In genomic region chr11:32960553-32961164, GRCh38 we compare ENCODE assay signal across 8 cellular contexts. TPM values are rescaled to one million over a fixed set of nuclear protein-coding genes. Genes with fewer than 3 reads are reported as not detected.
DNase-seq lines count a peak whose midpoint lies in the region; ATAC-seq, FAIRE-seq and TF ChIP-seq lines count a peak whose summit lies in the region.

No MANE protein-coding gene starts in this region.

- peak; percentile 76 for TF ChIP-seq CTCF in left ventricle myocardium inferior (IDR thresholded peaks at IDR 0.05; ENCODE audit: borderline replicate concordance)
- TF ChIP-seq CTCF in K562 (IDR thresholded peaks at IDR 0.05 in 2 of 3, conservative IDR thresholded peaks at IDR 0.05 in 1 of 3; ENCODE audit: insufficient read depth in 2 of 3, low read depth in 1 of 3, low read length in 3 of 3) = peak in 2 of 3 experiments; percentile 42 to 79; a peak in 4 of 6 replicates
- peak; percentile 66 for TF ChIP-seq CTCF in HepG2 (CRISPR knock-in tag; IDR thresholded peaks at IDR 0.05)

- no peaks in the 10 kb centered on the region for H4K20me1 ChIP-seq in K562 (replicated peaks; ENCODE audit: control insufficient read depth, insufficient read depth, low read length)
- no peaks in the 10 kb centered on the region for H4K20me1 ChIP-seq in HepG2 (ENCODE audit: insufficient read depth, low read length)

- TF ChIP-seq RAD21 in K562 (CRISPR knock-in tag; conservative IDR thresholded peaks at IDR 0.05 in 1 of 2, IDR thresholded peaks at IDR 0.05 in 1 of 2) (peak; percentile 76 to 84), HepG2 (CRISPR knock-in tag; IDR thresholded peaks at IDR 0.05) (peak; percentile 29; the same call in 1 of the 2 replicates)

- TF ChIP-seq EP300 in K562 (IDR thresholded peaks at IDR 0.05; ENCODE audit: low read length) (no peak), HepG2 (IDR thresholded peaks at IDR 0.05; ENCODE audit: low read depth in 2 of 2, low read length in 2 of 2) (no peak), HepG2 (CRISPR knock-in tag; IDR thresholded peaks at IDR 0.05; ENCODE audit: borderline replicate concordance) (no peak)

- CTCF ChIA-PET in K562 (lab: Yijun Ruan, JAX; ENCODE audit: low intra/inter-chr PET ratio) = interaction anchor here (0.7 to 4.0 kb wide), 5 partner anchors 105 to 869 kb away, joined by 3 to 43 read pairs (median 11); no protein-coding TSS in a partner anchor
- CTCF ChIA-PET in HepG2 (lab: Yijun Ruan, JAX; ENCODE audit: low intra/inter-chr PET ratio, low total read pairs) = interaction anchor here (1.2 to 2.8 kb wide), 2 partner anchors 101 to 105 kb away, joined by 3 to 52 read pairs; no protein-coding TSS in a partner anchor

- BruUV-seq in K562 (replicated peaks; lab: Mats Ljungman, UMichigan) = no TSS peak
- no TSS peak for BruUV-seq in HepG2 (replicated peaks; lab: Mats Ljungman, UMichigan)

- WGBS in K562 (ENCODE audit: insufficient coverage, low coverage, missing lambda C conversion rate) = 6% methylated on average over 1 of the region's 1 CpG
- WGBS in HepG2 (ENCODE audit: low lambda C conversion rate) = 4% methylated on average over 1 of the region's 1 CpG

- in situ Hi-C loops in K562 (cut with MboI) (loop anchor here (25.0 kb wide), 1 partner anchor 377 kb away; no protein-coding TSS in a partner anchor), HepG2 (cut with HindIII; ENCODE audit: extremely low pct_ligation_motif_present, low pct_unique_long_range_greater_than_20kb) (loop anchor here (5.0 kb wide), 1 partner anchor 102 kb away; no protein-coding TSS in a partner anchor)

- H3K9me3 ChIP-seq in left ventricle myocardium inferior (replicated peaks) (no peaks in the 10 kb centered on the region), K562 (replicated peaks; ENCODE audit: control insufficient read depth, insufficient read depth, low read depth, low read length) (no peaks in the 10 kb centered on the region), HepG2 (ENCODE audit: low read length) (no peaks in the 10 kb centered on the region)

- no peak overlapping the region for H3K27ac ChIP-seq in left ventricle myocardium inferior (replicated peaks)
- no peak overlapping the region for H3K27ac ChIP-seq in K562 (ENCODE audit: extremely low read depth, low read depth, low read length)
- no peak overlapping the region for H3K27ac ChIP-seq in HepG2 (ENCODE audit: extremely low read length, insufficient read depth, low read length)

- intact Hi-C loops in left ventricle myocardium inferior (cut with micrococcal nuclease) (loop anchor here (5.0 kb wide), 1 partner anchor 107 kb away; no protein-coding TSS in a partner anchor), left ventricle myocardium superior (cut with micrococcal nuclease) (loop anchor here (10.0 kb wide), 1 partner anchor 104 kb away; no protein-coding TSS in a partner anchor), K562 (cut with micrococcal nuclease) (loop anchor here (1.0 to 10.0 kb wide), 5 partner anchors 76 to 722 kb away; no protein-coding TSS in a partner anchor), HepG2 (cut with micrococcal nuclease; ENCODE audit: unreplicated experiment) (loop anchor here (1.0 to 5.0 kb wide), 2 partner anchors 105 to 367 kb away; no protein-coding TSS in a partner anchor)

- H3K79me2 ChIP-seq in K562 (ENCODE audit: control insufficient read depth, insufficient read depth, low read length) (no peaks in the 10 kb centered on the region), HepG2 (ENCODE audit: insufficient read depth, low read length) (no peaks in the 10 kb centered on the region)

- H2AFZ ChIP-seq in K562 (ENCODE audit: low read depth, low read length) (no peak overlapping the region), HepG2 (ENCODE audit: low read length) (no peak overlapping the region)

- no peak overlapping the region for H3K4me2 ChIP-seq in K562 (ENCODE audit: insufficient read depth, low read length)
- H3K4me2 ChIP-seq in HepG2 (ENCODE audit: low read depth, low read length) = no peak overlapping the region

- POLR2A ChIA-PET in K562 (lab: Yijun Ruan, JAX) = no interaction called here
- POLR2A ChIA-PET in HepG2 (lab: Yijun Ruan, JAX) = no interaction called here

- no peaks in the 10 kb centered on the region for H3K9me1 ChIP-seq in K562 (ENCODE audit: control insufficient read depth, insufficient read depth, low read length)

- TF ChIP-seq POLR2A in K562 (conservative IDR thresholded peaks at IDR 0.05) (no peak), HepG2 (IDR thresholded peaks at IDR 0.05; ENCODE audit: insufficient read depth in 1 of 2, low read depth in 2 of 2, low read length in 2 of 2) (no peak)

- DNase-seq in left ventricle myocardium inferior (no peak), left ventricle myocardium superior (no peak), NCI-H2029 treated with DMSO at 0.1 percent for 48 hours (lab: John Stamatoyannopoulos, UW) (peak; percentile 33), K562 (ENCODE audit: extremely low read depth in 1 of 4, low spot score in 3 of 4) (peak in 3 of 4 experiments; percentile 6 to 55 (median 11)), HepG2 (ENCODE audit: low spot score) (peak; percentile 52)
- no peak for DNase-seq in stimulated activated CD4-positive, alpha-beta T cell treated with anti-CD3 and anti-CD28 coated beads, Interleukin-2, amount 100 ng/mL, for 48 hours

- no peak overlapping the region for H3K9ac ChIP-seq in K562 (ENCODE audit: insufficient read depth in 1 of 2, low read depth in 2 of 2, low read length in 2 of 2)
- H3K9ac ChIP-seq in HepG2 (ENCODE audit: insufficient read depth, low read depth, low read length) = no peak overlapping the region

- no peak for ATAC-seq in left ventricle myocardium superior
- ATAC-seq in K562 = peak; percentile 67
- no peak for ATAC-seq in HepG2
- ATAC-seq in HG03039 (IDR thresholded peaks at IDR 0.05; ENCODE audit: unreplicated experiment) = no peak
- no peak for ATAC-seq in HG02642 (IDR thresholded peaks at IDR 0.05; ENCODE audit: poor library complexity, unreplicated experiment)

- H3K36me3 ChIP-seq in left ventricle myocardium inferior = peaks cover 56% of the 10 kb centered on the region
- peaks cover 76% of the 10 kb centered on the region for H3K36me3 ChIP-seq in K562 (ENCODE audit: control insufficient read depth, insufficient read depth, low read length)
- H3K36me3 ChIP-seq in HepG2 (replicated peaks in 1 of 2; ENCODE audit: control insufficient read depth in 1 of 2, insufficient read depth in 2 of 2, low read length in 2 of 2) = peaks cover 5 to 54% of the 10 kb centered on the region in 2 experiments

- no peaks in the 10 kb centered on the region for H3K4me1 ChIP-seq in left ventricle myocardium inferior
- H3K4me1 ChIP-seq in K562 (replicated peaks in 1 of 2; ENCODE audit: control insufficient read depth in 2 of 2, insufficient read depth in 2 of 2, low read length in 2 of 2) = no peaks in the 10 kb centered on the region
- H3K4me1 ChIP-seq in HepG2 (ENCODE audit: insufficient read depth, low read length) = no peaks in the 10 kb centered on the region

- FAIRE-seq in K562 (lab: Jason Lieb, UNC) (peak; percentile 80), HepG2 (lab: Jason Lieb, UNC) (peak; percentile 56)

- H3K4me3 ChIP-seq in left ventricle myocardium inferior = no peak overlapping the region
- H3K4me3 ChIP-seq in K562 = no peak overlapping the region
- no peak overlapping the region for H3K4me3 ChIP-seq in HepG2 (replicated peaks in 1 of 3; ENCODE audit: insufficient read depth in 1 of 3, low read depth in 2 of 3, low read length in 3 of 3)

- H3K27me3 ChIP-seq in left ventricle myocardium inferior (ENCODE audit: low read depth) = no peaks in the 10 kb centered on the region
- no peaks in the 10 kb centered on the region for H3K27me3 ChIP-seq in K562 (ENCODE audit: control insufficient read depth in 2 of 2, insufficient read depth in 2 of 2, low read length in 2 of 2)
- no peaks in the 10 kb centered on the region for H3K27me3 ChIP-seq in HepG2 (ENCODE audit: control insufficient read depth in 1 of 2, insufficient read depth in 2 of 2, low read length in 2 of 2)

RNA-seq across cellular contexts. Expression of gene DEPDC7, which starts 55.0 kb away (rescaled TPM):
- total RNA-seq in left ventricle myocardium inferior (0.55 TPM), left ventricle myocardium superior (0.37 TPM), K562 (2014; rRNA removed) (8.4 and 10.3 TPM in 2 replicates), K562 (2014; rRNA removed; fragmentation: Illumina TruSeq; extraction: Trizol) (13.8 and 13.9 TPM in 2 replicates), K562 (2015; rRNA removed; fragmentation: Illumina TruSeq; extraction: Trizol) (13.8 and 15.5 TPM in 2 replicates), K562 (2021) (9.4 and 9.5 TPM in 2 replicates), HepG2 (2016; rRNA removed; fragmentation: Illumina TruSeq; extraction: Trizol) (33.3 and 37.9 TPM in 2 replicates)
- total RNA-seq in K562 (2011; cell fraction: chromatin; rRNA removed; ENCODE audit: low replicate concordance) = 16.3 and 28.3 TPM in 2 replicates
- 7.8 and 9.7 TPM in 2 replicates for total RNA-seq in K562 (2011; cell fraction: nucleolus; rRNA removed)
- total RNA-seq in K562 (2011; cell fraction: nucleoplasm; rRNA removed) = 16.7 and 18.7 TPM in 2 replicates
- polyA plus RNA-seq in K562 (2011; rRNA removed) (14.5 and 19.9 TPM in 2 replicates), K562 (2014; fragmentation: Illumina TruSeq; extraction: Trizol) (12.7 and 15.7 TPM in 2 replicates), K562 (2014; fragmentation: Nextera tagmentation; extraction: Ambion mirVana) (1 to 10 TPM; 5.4 to 8.1 TPM), K562 (2014; rRNA removed) (12.0 and 13.8 TPM in 2 replicates), HepG2 (2011; rRNA removed) (14.7 and 17.3 TPM in 2 replicates)
- polyA plus RNA-seq in K562 (2011; cell fraction: cytosol; rRNA removed) = 3.4 and 6.0 TPM in 2 replicates
- 12.6 and 16.7 TPM in 2 replicates for polyA plus RNA-seq in K562 (2011; cell fraction: nucleus; rRNA removed)
- polyA plus RNA-seq in K562 (2012) = 5.3 and 7.0 TPM in 2 replicates
- 13.2 and 14.0 TPM in 2 replicates for polyA minus RNA-seq in K562 (2011; rRNA and poly(A)+ RNA removed)
- polyA minus RNA-seq in K562 (2011; cell fraction: cytosol; rRNA and poly(A)+ RNA removed) = 4.3 and 5.2 TPM in 2 replicates
- polyA minus RNA-seq in K562 (2011; cell fraction: nucleus; rRNA and poly(A)+ RNA removed) = 11.3 and 13.6 TPM in 2 replicates
- 6.7 and 7.4 TPM in 2 replicates for total RNA-seq in HepG2 (2016; cell fraction: cytosol; rRNA removed; fragmentation: Illumina TruSeq; extraction: Trizol; ENCODE audit: low read depth)
- total RNA-seq in HepG2 (2016; cell fraction: insoluble cytoplasmic fraction; rRNA removed; fragmentation: Illumina TruSeq; extraction: Trizol) = 33.6 and 35.3 TPM in 2 replicates
- 10.5 and 12.8 TPM in 2 replicates for total RNA-seq in HepG2 (2016; cell fraction: membrane; rRNA removed; fragmentation: Illumina TruSeq; extraction: Trizol)
- total RNA-seq in HepG2 (2016; cell fraction: nucleus; rRNA removed; fragmentation: Illumina TruSeq; extraction: Trizol) = 39.8 and 45.9 TPM in 2 replicates
- polyA plus RNA-seq in HepG2 (2011; cell fraction: cytosol; rRNA removed) = 4.5 and 6.0 TPM in 2 replicates
- 18.6 and 23.7 TPM in 2 replicates for polyA plus RNA-seq in HepG2 (2011; cell fraction: nucleus; rRNA removed)
- 13.0 and 13.5 TPM in 2 replicates for polyA plus RNA-seq in HepG2 (2012)
- 3.7 and 4.9 TPM in 2 replicates for polyA plus RNA-seq in HepG2 (2016; cell fraction: cytosol; fragmentation: Illumina TruSeq; extraction: Trizol; ENCODE audit: low read depth)
- 37.0 and 38.7 TPM in 2 replicates for polyA plus RNA-seq in HepG2 (2016; cell fraction: insoluble cytoplasmic fraction; fragmentation: Illumina TruSeq; extraction: Trizol; ENCODE audit: low read depth)
- polyA plus RNA-seq in HepG2 (2016; cell fraction: membrane; fragmentation: Illumina TruSeq; extraction: Trizol; ENCODE audit: low read depth) = 4.7 and 6.8 TPM in 2 replicates
- polyA plus RNA-seq in HepG2 (2016; cell fraction: nucleus; fragmentation: Illumina TruSeq; extraction: Trizol; ENCODE audit: insufficient read depth, low read depth) = 77.3 and 77.9 TPM in 2 replicates
- polyA minus RNA-seq in HepG2 (2011; rRNA and poly(A)+ RNA removed; ENCODE audit: low replicate concordance) = 4.2 and 10.8 TPM in 2 replicates
- 4.7 and 5.1 TPM in 2 replicates for polyA minus RNA-seq in HepG2 (2011; cell fraction: cytosol; rRNA and poly(A)+ RNA removed)
- 26.5 and 37.2 TPM in 2 replicates for polyA minus RNA-seq in HepG2 (2011; cell fraction: nucleus; rRNA and poly(A)+ RNA removed)

Comparison
In these comparisons a context has a peak if more than half of its experiments do, and no peak if none do; other contexts are left out.
1. DNase-seq: peak in NCI-H2029 treated with DMSO at 0.1 percent for 48 hours (single experiment), K562 (3 of 4) and HepG2 (single experiment); none in left ventricle myocardium inferior (single experiment), left ventricle myocardium superior (single experiment) and stimulated activated CD4-positive, alpha-beta T cell treated with anti-CD3 and anti-CD28 coated beads, Interleukin-2, amount 100 ng/mL, for 48 hours (0 of 2).
2. Peak in every context shown above with its lines, with median percentiles within 50 percentile points of each other: CTCF ChIP-seq.